12 cellular contexts compared by ENCODE assay signal in genomic region chr17:45197108-45197507, GRCh38. TPM values are rescaled to one million over a fixed set of nuclear protein-coding genes. Genes with fewer than 3 reads are reported as not detected.
DNase-seq lines count a peak whose midpoint lies in the region; ATAC-seq and TF ChIP-seq lines count a peak whose summit lies in the region.
"Had no signal": no experiment of that assay in that cellular context is flagged by ENCODE, and none has a peak within 500 bp of the region (broad histone marks: within the 10 kb centered on the region; RNA-seq: fewer than 3 reads in every experiment).

No MANE protein-coding gene starts in this region.

- 53 to 72% methylated on average over 5 to 6 of the region's 6 CpGs for WGBS in esophagus squamous epithelium, 2 donors

- H3K79me2 ChIP-seq in DND-41 (ENCODE audit: insufficient read depth, low read length) (no peaks in the 10 kb centered on the region), PC-9 (ENCODE audit: low read depth) (no peaks in the 10 kb centered on the region)

- no peaks in the 10 kb centered on the region for H3K9me3 Mint-ChIP-seq in progenitor cell of endocrine pancreas (ENCODE audit: low read depth)
- H3K9me3 Mint-ChIP-seq: activated T-cell treated with anti-CD3 and anti-CD28 coated beads, Interleukin-2, amount 50 U/mL, for 72 hours; naive thymus-derived CD8-positive, alpha-beta T cell had no signal

- H3K9ac ChIP-seq in DND-41 (ENCODE audit: low read depth, low read length): peak overlapping the region; percentile 37; the same call in 1 of the 2 replicates

- no peak for ATAC-seq in DND-41 (ENCODE audit: insufficient read depth, low read depth)
- ATAC-seq in HG03342 (IDR thresholded peaks at IDR 0.05; ENCODE audit: unreplicated experiment): no peak
- ATAC-seq in GM21390 (IDR thresholded peaks at IDR 0.05; ENCODE audit: unreplicated experiment): no peak
- ATAC-seq in HG03135 (IDR thresholded peaks at IDR 0.05; ENCODE audit: unreplicated experiment): no peak

- peaks cover 9% of the 10 kb centered on the region for H3K4me1 Mint-ChIP-seq in progenitor cell of endocrine pancreas (ENCODE audit: low read depth)

- BruUV-seq in PC-9 (replicated peaks; lab: Mats Ljungman, UMichigan): no TSS peak

- no peak for TF ChIP-seq POLR2A in esophagus squamous epithelium (IDR thresholded peaks at IDR 0.05)

- POLR2A ChIA-PET in PC-9 (lab: Charles Lee; ENCODE audit: unreplicated experiment): interaction anchor here (0.6 to 2.2 kb wide), 6 partner anchors 24 to 52 kb away, joined by 3 to 31 read pairs (median 12); partner anchors contain the start of genes HEXIM1 and HEXIM2

- intact Hi-C loops in PC-9 (cut with micrococcal nuclease; ENCODE audit: unreplicated experiment) (loop anchor here (1.0 kb wide), 2 partner anchors 26 to 48 kb away; no protein-coding TSS in a partner anchor), esophagus squamous epithelium (cut with DNase I) (loop anchor here (1.0 kb wide), 1 partner anchor 62 kb away; the partner anchor contains the start of gene ACBD4)

- no peaks in the 10 kb centered on the region for H3K36me3 Mint-ChIP-seq in progenitor cell of endocrine pancreas (ENCODE audit: insufficient read depth)
- H3K36me3 Mint-ChIP-seq: naive thymus-derived CD8-positive, alpha-beta T cell had no signal

- H3K9me2 ChIP-seq in PC-9 (ENCODE audit: insufficient read depth): no peaks in the 10 kb centered on the region

- H4K20me1 ChIP-seq in DND-41 (ENCODE audit: insufficient read depth, low read length) (no peaks in the 10 kb centered on the region), PC-9 (ENCODE audit: insufficient read depth) (no peaks in the 10 kb centered on the region)

- peak overlapping the region; percentile 49 for H3K27ac Mint-ChIP-seq in progenitor cell of endocrine pancreas
- H3K27ac Mint-ChIP-seq: activated T-cell treated with anti-CD3 and anti-CD28 coated beads, Interleukin-2, amount 50 U/mL, for 72 hours had no signal

- H2AFZ ChIP-seq in DND-41 (ENCODE audit: low read depth, low read length) (peak overlapping the region; percentile 87), PC-9 (0 out of 2 replicates have a peak overlapping the region, but pooled peaks have one; percentile 16)

- H3K4me1 ChIP-seq in DND-41 (ENCODE audit: insufficient read depth, low read length) (peaks cover 13% of the 10 kb centered on the region), PC-9 (replicated peaks; ENCODE audit: insufficient read depth) (peaks cover 33% of the 10 kb centered on the region), esophagus squamous epithelium (peaks cover 10 to 37% (median 14%) of the 10 kb centered on the region in 3 donors)

- H3K9me3 ChIP-seq in DND-41 (ENCODE audit: insufficient read depth, low read length, severe bottlenecking) (no peaks in the 10 kb centered on the region), PC-9 (ENCODE audit: insufficient read depth, low read depth) (no peaks in the 10 kb centered on the region), esophagus squamous epithelium (no peaks in the 10 kb centered on the region)
- H3K9me3 ChIP-seq: Peyer's patch had no signal

- no peaks in the 10 kb centered on the region for H3K27me3 ChIP-seq in DND-41 (ENCODE audit: insufficient read depth, low read length, poor library complexity)
- H3K27me3 ChIP-seq in PC-9 (ENCODE audit: insufficient read depth, low read depth): no peaks in the 10 kb centered on the region
- H3K27me3 ChIP-seq in esophagus squamous epithelium: no peaks in the 10 kb centered on the region
- no peaks in the 10 kb centered on the region for H3K27me3 ChIP-seq in brain microvascular endothelial cell (replicated peaks)
- H3K27me3 ChIP-seq: Peyer's patch had no signal

- no peak overlapping the region; the same call in 1 of the 2 replicates for H3K4me2 ChIP-seq in DND-41 (ENCODE audit: insufficient read depth, low read length)
- H3K4me2 ChIP-seq in PC-9: peak overlapping the region; percentile 62

- H3K4me3 Mint-ChIP-seq in progenitor cell of endocrine pancreas (ENCODE audit: low read depth): no peak overlapping the region
- H3K4me3 Mint-ChIP-seq: activated CD4-positive, alpha-beta T cell treated with anti-CD3 and anti-CD28 coated beads, Interleukin-2, amount 10 ng/mL, durations not matched to agents 7 days and 5 days; activated T-cell treated with anti-CD3 and anti-CD28 coated beads, Interleukin-2, amount 50 U/mL, for 72 hours; naive thymus-derived CD8-positive, alpha-beta T cell had no signal

- H3K27ac ChIP-seq in DND-41 (ENCODE audit: low read length): peak overlapping the region; percentile 3; the same call in 1 of the 2 replicates
- peak overlapping the region; percentile 52 for H3K27ac ChIP-seq in PC-9
- H3K27ac ChIP-seq in esophagus squamous epithelium: peak overlapping the region in 3 of 4 donors; percentile 49 to 62 (median 60)
- no peak overlapping the region for H3K27ac ChIP-seq in brain microvascular endothelial cell

- CTCF ChIA-PET in PC-9 (lab: Charles Lee): interaction anchor here (0.6 to 2.2 kb wide), 14 partner anchors 21 to 186 kb away, joined by 3 to 66 read pairs (median 8); partner anchors contain the start of genes ACBD4, HEXIM1 and HEXIM2

- in situ Hi-C loops in brain microvascular endothelial cell (cut with HindIII; ENCODE audit: low pct_ligation_motif_present, low sequenced_read_pairs): no loop called here

- H3K4me3 ChIP-seq in DND-41 (ENCODE audit: low read depth in 1 of 2, low read length in 2 of 2): no peak overlapping the region
- H3K4me3 ChIP-seq in PC-9: no peak overlapping the region
- H3K4me3 ChIP-seq in esophagus squamous epithelium: no peak overlapping the region
- no peak overlapping the region for H3K4me3 ChIP-seq in brain microvascular endothelial cell (ENCODE audit: low read depth, low read length)
- H3K4me3 ChIP-seq: Peyer's patch had no signal

- DNase-seq in DND-41 (no peak), PC-9 (no peak), esophagus squamous epithelium (lab: John Stamatoyannopoulos, UW) (no peak), progenitor cell of endocrine pancreas (ENCODE audit: low spot score, unreplicated experiment) (no peak), brain microvascular endothelial cell (no peak)

- peaks cover 8% of the 10 kb centered on the region for H3K27me3 Mint-ChIP-seq in progenitor cell of endocrine pancreas
- H3K27me3 Mint-ChIP-seq: activated CD4-positive, alpha-beta T cell treated with anti-CD3 and anti-CD28 coated beads, Interleukin-2, amount 10 ng/mL, durations not matched to agents 7 days and 5 days; naive thymus-derived CD8-positive, alpha-beta T cell had no signal

- no peaks in the 10 kb centered on the region for H3K36me3 ChIP-seq in DND-41 (ENCODE audit: insufficient read depth, low read length)
- no peaks in the 10 kb centered on the region for H3K36me3 ChIP-seq in PC-9 (ENCODE audit: low read depth)
- no peaks in the 10 kb centered on the region for H3K36me3 ChIP-seq in esophagus squamous epithelium
- no peaks in the 10 kb centered on the region for H3K36me3 ChIP-seq in brain microvascular endothelial cell (replicated peaks)
- H3K36me3 ChIP-seq: Peyer's patch had no signal

- TF ChIP-seq CTCF in DND-41 (IDR thresholded peaks at IDR 0.05; ENCODE audit: borderline replicate concordance, extremely low read depth, low read length, poor library complexity, severe bottlenecking) (no peak), PC-9 (conservative IDR thresholded peaks at IDR 0.05) (no peak), esophagus squamous epithelium (IDR thresholded peaks at IDR 0.05) (no peak), progenitor cell of endocrine pancreas (IDR thresholded peaks at IDR 0.05; ENCODE audit: unreplicated experiment) (no peak), brain microvascular endothelial cell (IDR thresholded peaks at IDR 0.05; ENCODE audit: low read depth, low read length, missing control alignments) (no peak)

- H3F3A ChIP-seq in PC-9 (ENCODE audit: insufficient read depth, low read depth): peaks cover 33% of the 10 kb centered on the region; the same call in 1 of the 2 replicates

RNA-seq across cellular contexts. Expression of gene FMNL1, which starts 24.6 kb away (rescaled TPM):
- total RNA-seq in PC-9 (2021) (12.9 and 18.7 TPM in 2 replicates), esophagus squamous epithelium (10 to 100 TPM in 2 of 4 donors, 1 to 10 TPM in 2; 3.5 to 16.8 (median 6.9) TPM), progenitor cell of endocrine pancreas (3.2 and 3.3 TPM in 2 replicates)

RNA-seq across cellular contexts. Expression of gene HEXIM2, which starts 35.4 kb away (rescaled TPM):
- total RNA-seq in PC-9 (2021) (22.4 and 32.2 TPM in 2 replicates), esophagus squamous epithelium (1 to 10 TPM; 1.7 to 9.0 (median 4.9) TPM), progenitor cell of endocrine pancreas (9.3 and 11.9 TPM in 2 replicates)

RNA-seq across cellular contexts. Expression of gene HEXIM1, which starts 48.8 kb away (rescaled TPM):
- total RNA-seq in PC-9 (2021) (49.3 and 64.9 TPM in 2 replicates), esophagus squamous epithelium (10 to 100 TPM; 19.8 to 28.4 (median 25.3) TPM), progenitor cell of endocrine pancreas (32.9 and 33.3 TPM in 2 replicates)
